1 cellular context compared by ENCODE assay signal in the genomic region with DNA sequence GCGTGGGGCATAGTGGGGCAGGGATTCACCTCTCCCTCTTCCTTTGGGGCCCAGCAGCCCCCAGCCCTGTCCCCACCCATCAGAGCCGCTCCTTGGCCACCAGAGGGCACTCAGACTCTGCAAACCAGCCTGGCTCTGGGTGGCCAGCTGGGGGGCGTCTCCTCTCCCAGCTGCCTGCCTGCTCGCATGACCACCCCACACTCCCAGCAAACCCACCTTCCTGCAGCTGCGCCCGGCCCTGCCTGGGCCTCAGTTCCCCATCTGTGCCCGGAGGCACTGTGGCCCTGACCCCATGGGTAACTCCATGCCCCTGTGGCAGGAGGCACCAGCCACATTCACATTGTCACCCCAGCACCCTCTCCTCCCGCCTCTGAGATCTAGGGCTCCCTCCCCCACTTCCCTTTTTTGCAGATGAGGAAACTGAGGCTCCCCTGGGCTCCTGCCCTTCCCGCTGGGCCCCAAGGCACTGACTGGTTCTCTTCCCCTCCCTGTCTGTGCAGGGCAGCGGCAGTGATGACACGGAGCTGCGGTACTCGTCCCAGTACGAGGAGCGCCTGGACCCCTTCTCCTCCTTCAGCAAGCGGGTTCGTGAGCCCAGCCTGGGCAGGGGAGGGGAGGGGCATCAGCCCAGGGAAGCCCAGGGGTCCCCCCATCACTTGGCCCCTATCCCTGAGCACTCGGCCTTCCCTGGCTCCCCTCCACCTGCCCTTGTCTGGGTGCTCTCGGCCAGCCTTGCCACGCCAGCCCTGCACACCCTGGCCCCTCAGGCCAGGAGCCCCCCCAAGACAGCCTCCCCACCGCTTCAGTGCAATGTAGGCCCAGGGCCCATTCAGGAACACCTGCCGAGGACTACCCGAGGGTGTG.
A peak's percentile ranks its signal among the peaks of the same experiment; 100 is the strongest.
TF ChIP-seq lines count a peak whose summit lies in the region.

No MANE protein-coding gene starts in this region.

TF ChIP-seq in GM12878, 131 proteins besides CTCF, POLR2A, EP300 and RAD21 (continued from another document):
- TF ChIP-seq, protein P1, sequence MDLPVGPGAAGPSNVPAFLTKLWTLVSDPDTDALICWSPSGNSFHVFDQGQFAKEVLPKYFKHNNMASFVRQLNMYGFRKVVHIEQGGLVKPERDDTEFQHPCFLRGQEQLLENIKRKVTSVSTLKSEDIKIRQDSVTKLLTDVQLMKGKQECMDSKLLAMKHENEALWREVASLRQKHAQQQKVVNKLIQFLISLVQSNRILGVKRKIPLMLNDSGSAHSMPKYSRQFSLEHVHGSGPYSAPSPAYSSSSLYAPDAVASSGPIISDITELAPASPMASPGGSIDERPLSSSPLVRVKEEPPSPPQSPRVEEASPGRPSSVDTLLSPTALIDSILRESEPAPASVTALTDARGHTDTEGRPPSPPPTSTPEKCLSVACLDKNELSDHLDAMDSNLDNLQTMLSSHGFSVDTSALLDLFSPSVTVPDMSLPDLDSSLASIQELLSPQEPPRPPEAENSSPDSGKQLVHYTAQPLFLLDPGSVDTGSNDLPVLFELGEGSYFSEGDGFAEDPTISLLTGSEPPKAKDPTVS (IDR thresholded peaks at IDR 0.05; ENCODE audit: low read depth, low read length) = 0 out of 2 replicates have a peak, but pooled peaks have one; percentile 36
- TF ChIP-seq SPI1 (IDR thresholded peaks at IDR 0.05; ENCODE audit: borderline replicate concordance, insufficient read depth, low read depth, low read length) (peak; percentile 63; the same call in 1 of the 2 replicates), SMARCA5 (IDR thresholded peaks at IDR 0.05) (0 out of 2 replicates have a peak, but pooled peaks have one; percentile 38), ZNF622 (IDR thresholded peaks at IDR 0.05) (no peak), LARP7 (IDR thresholded peaks at IDR 0.05) (peak; percentile 45; the same call in 1 of the 2 replicates), POU2F2 (IDR thresholded peaks at IDR 0.05; ENCODE audit: borderline replicate concordance, low read depth, low read length) (0 out of 3 replicates have a peak, but pooled peaks have one; percentile 51), PAX5 (IDR thresholded peaks at IDR 0.05; ENCODE audit: borderline replicate concordance, low read depth, low read length) (no peak), ZNF384 (IDR thresholded peaks at IDR 0.05; ENCODE audit: borderline replicate concordance, low read depth, low read length) (no peak), RB1 (IDR thresholded peaks at IDR 0.05; ENCODE audit: borderline replicate concordance) (peak; percentile 29; the same call in 1 of the 2 replicates), TCF3 (IDR thresholded peaks at IDR 0.05; ENCODE audit: borderline replicate concordance, insufficient read depth, low read depth, low read length) (peak; percentile 90), RELA (IDR thresholded peaks at IDR 0.05; ENCODE audit: borderline replicate concordance, partially characterized antibody) (peak; percentile 46), SMC3 (IDR thresholded peaks at IDR 0.05; ENCODE audit: borderline replicate concordance, low read length) (peak; percentile 96), SP1 (IDR thresholded peaks at IDR 0.05; ENCODE audit: low read depth, low read length) (no peak), YY1 (IDR thresholded peaks at IDR 0.05; ENCODE audit: low read depth, low read length) (peak; percentile 69), SIN3A (IDR thresholded peaks at IDR 0.05; ENCODE audit: low read depth, low read length) (0 out of 2 replicates have a peak, but pooled peaks have one; percentile 18), IKZF1 (conservative IDR thresholded peaks at IDR 0.05) (peak; percentile 32; the same call in 1 of the 2 replicates), TARDBP (IDR thresholded peaks at IDR 0.05; ENCODE audit: borderline replicate concordance) (no peak), NBN (IDR thresholded peaks at IDR 0.05) (peak; percentile 75; the same call in 1 of the 2 replicates), GATAD2B (conservative IDR thresholded peaks at IDR 0.05; ENCODE audit: low read depth) (peak; percentile 54; the same call in 1 of the 2 replicates), IKZF2 (IDR thresholded peaks at IDR 0.05) (0 out of 4 replicates have a peak, but pooled peaks of 1 of the 2 experiments have one; percentile 12), TCF12 (IDR thresholded peaks at IDR 0.05; ENCODE audit: low read depth, low read length) (peak; percentile 86; the same call in 1 of the 2 replicates), STAT1 (conservative IDR thresholded peaks at IDR 0.05) (peak; percentile 92; the same call in 1 of the 2 replicates), ZNF207 (IDR thresholded peaks at IDR 0.05; ENCODE audit: borderline replicate concordance) (0 out of 2 replicates have a peak, but pooled peaks have one; percentile 59)
- TF ChIP-seq, protein P2, sequence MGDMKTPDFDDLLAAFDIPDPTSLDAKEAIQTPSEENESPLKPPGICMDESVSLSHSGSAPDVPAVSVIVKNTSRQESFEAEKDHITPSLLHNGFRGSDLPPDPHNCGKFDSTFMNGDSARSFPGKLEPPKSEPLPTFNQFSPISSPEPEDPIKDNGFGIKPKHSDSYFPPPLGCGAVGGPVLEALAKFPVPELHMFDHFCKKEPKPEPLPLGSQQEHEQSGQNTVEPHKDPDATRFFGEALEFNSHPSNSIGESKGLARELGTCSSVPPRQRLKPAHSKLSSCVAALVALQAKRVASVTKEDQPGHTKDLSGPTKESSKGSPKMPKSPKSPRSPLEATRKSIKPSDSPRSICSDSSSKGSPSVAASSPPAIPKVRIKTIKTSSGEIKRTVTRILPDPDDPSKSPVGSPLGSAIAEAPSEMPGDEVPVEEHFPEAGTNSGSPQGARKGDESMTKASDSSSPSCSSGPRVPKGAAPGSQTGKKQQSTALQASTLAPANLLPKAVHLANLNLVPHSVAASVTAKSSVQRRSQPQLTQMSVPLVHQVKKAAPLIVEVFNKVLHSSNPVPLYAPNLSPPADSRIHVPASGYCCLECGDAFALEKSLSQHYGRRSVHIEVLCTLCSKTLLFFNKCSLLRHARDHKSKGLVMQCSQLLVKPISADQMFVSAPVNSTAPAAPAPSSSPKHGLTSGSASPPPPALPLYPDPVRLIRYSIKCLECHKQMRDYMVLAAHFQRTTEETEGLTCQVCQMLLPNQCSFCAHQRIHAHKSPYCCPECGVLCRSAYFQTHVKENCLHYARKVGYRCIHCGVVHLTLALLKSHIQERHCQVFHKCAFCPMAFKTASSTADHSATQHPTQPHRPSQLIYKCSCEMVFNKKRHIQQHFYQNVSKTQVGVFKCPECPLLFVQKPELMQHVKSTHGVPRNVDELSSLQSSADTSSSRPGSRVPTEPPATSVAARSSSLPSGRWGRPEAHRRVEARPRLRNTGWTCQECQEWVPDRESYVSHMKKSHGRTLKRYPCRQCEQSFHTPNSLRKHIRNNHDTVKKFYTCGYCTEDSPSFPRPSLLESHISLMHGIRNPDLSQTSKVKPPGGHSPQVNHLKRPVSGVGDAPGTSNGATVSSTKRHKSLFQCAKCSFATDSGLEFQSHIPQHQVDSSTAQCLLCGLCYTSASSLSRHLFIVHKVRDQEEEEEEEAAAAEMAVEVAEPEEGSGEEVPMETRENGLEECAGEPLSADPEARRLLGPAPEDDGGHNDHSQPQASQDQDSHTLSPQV (IDR thresholded peaks at IDR 0.05) = peak; percentile 78; the same call in 1 of the 2 replicates
- TF ChIP-seq, protein P3, sequence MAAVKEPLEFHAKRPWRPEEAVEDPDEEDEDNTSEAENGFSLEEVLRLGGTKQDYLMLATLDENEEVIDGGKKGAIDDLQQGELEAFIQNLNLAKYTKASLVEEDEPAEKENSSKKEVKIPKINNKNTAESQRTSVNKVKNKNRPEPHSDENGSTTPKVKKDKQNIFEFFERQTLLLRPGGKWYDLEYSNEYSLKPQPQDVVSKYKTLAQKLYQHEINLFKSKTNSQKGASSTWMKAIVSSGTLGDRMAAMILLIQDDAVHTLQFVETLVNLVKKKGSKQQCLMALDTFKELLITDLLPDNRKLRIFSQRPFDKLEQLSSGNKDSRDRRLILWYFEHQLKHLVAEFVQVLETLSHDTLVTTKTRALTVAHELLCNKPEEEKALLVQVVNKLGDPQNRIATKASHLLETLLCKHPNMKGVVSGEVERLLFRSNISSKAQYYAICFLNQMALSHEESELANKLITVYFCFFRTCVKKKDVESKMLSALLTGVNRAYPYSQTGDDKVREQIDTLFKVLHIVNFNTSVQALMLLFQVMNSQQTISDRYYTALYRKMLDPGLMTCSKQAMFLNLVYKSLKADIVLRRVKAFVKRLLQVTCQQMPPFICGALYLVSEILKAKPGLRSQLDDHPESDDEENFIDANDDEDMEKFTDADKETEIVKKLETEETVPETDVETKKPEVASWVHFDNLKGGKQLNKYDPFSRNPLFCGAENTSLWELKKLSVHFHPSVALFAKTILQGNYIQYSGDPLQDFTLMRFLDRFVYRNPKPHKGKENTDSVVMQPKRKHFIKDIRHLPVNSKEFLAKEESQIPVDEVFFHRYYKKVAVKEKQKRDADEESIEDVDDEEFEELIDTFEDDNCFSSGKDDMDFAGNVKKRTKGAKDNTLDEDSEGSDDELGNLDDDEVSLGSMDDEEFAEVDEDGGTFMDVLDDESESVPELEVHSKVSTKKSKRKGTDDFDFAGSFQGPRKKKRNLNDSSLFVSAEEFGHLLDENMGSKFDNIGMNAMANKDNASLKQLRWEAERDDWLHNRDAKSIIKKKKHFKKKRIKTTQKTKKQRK (IDR thresholded peaks at IDR 0.05; ENCODE audit: low read depth, low read length) = no peak
